8 cellular contexts compared by ENCODE assay signal in the genomic region with DNA sequence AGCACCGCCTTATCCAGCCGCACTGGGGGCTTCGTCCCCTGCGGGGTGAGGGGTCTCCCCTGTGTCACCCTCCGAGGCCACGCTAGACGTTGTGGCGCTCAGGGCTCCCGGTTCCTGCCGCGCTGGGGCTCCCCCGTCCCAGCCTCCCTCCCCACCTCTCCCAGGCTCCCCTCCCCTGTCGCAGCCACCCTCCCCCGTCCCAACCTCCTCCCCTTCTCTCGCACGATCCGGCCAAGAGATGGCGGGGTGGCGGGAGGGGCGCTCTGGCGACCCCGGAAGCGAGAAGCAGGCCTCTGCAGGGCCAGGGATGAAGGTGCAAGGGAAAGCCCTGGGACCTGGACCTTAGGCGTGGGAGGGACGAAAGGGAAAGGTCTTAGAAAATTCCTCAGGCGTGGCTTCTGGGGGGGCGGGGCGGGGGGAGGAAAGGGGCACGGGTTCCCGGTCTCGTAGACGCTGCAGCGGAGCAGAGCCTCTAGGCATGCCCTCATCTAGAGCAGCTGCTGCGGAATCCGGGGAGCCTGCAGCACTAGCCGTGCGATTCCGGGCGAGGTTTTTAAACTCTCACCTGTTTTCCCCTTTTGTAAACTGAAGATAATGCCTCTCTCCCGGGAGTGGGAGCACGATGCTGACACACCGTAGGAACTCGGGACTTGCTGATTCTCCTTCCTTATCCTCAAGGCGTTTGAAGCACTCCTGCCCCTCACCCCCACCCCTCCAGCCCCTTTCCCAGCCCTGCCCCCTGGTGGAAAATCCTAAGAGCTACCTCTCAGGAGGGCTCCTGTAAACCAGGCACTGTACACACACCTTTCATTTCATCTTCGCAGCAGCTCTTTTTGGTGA. TPM values are rescaled to one million over a fixed set of nuclear protein-coding genes. Genes with fewer than 3 reads are reported as not detected.
DNase-seq lines count a peak whose midpoint lies in the region; ATAC-seq, FAIRE-seq and TF ChIP-seq lines count a peak whose summit lies in the region.

No MANE protein-coding gene starts in this region.

- no peak for TF ChIP-seq POLR2A in GM12891 (IDR thresholded peaks at IDR 0.05; ENCODE audit: low read depth, low read length)

- WGBS in psoas muscle, 3 donors, result 3 to 4% (median 3%) methylated on average over 30 to 45 of the region's 45 CpGs

- H3K27ac ChIP-seq in psoas muscle, result peak overlapping the region; percentile 24

- H3K27ac Mint-ChIP-seq in glutamatergic neuron (ENCODE audit: unreplicated experiment), result no peak overlapping the region

- H3K36me3 Mint-ChIP-seq in glutamatergic neuron (ENCODE audit: unreplicated experiment), result no peaks in the 10 kb centered on the region

- peak overlapping the region; percentile 74 for H3K4me3 Mint-ChIP-seq in glutamatergic neuron (ENCODE audit: unreplicated experiment)

- H3K27me3 Mint-ChIP-seq in glutamatergic neuron (ENCODE audit: unreplicated experiment), result peaks cover 13% of the 10 kb centered on the region

- TF ChIP-seq CTCF in glutamatergic neuron (IDR thresholded peaks at IDR 0.05; ENCODE audit: partially characterized antibody, unreplicated experiment), result peak; percentile 52
- no peak for TF ChIP-seq CTCF in psoas muscle (IDR thresholded peaks at IDR 0.05)

- peak; percentile 43 for FAIRE-seq in GM12891 (lab: Jason Lieb, UNC)

- peaks cover 29% of the 10 kb centered on the region for H3K4me1 Mint-ChIP-seq in glutamatergic neuron (ENCODE audit: low read depth, unreplicated experiment)

- no peaks in the 10 kb centered on the region for H3K4me1 ChIP-seq in psoas muscle

- peak overlapping the region; percentile 59 for H3K4me3 ChIP-seq in psoas muscle

- no peaks in the 10 kb centered on the region for H3K9me3 ChIP-seq in psoas muscle

- peaks cover 0 to 36% (median 16%) of the 10 kb centered on the region in 3 donors for H3K27me3 ChIP-seq in psoas muscle (ENCODE audit: insufficient read depth in 3 of 3, low read length in 2 of 3)

- peak; percentile 57 for ATAC-seq in HG03066 (IDR thresholded peaks at IDR 0.05; ENCODE audit: low read depth, unreplicated experiment)
- peak in 3 of 4 donors; percentile 32 to 63 (median 46) for ATAC-seq in psoas muscle

- H3K9me3 Mint-ChIP-seq in glutamatergic neuron (ENCODE audit: unreplicated experiment), result peaks cover 2% of the 10 kb centered on the region

- DNase-seq in A172 (ENCODE audit: low spot score), result peak; percentile 45
- DNase-seq in GM12891 (ENCODE audit: insufficient read length, low spot score), result peak; percentile 58
- peak; percentile 83 for DNase-seq in NCI-H82 (lab: John Stamatoyannopoulos, UW)
- DNase-seq in activated gamma-delta T cell (lab: John Stamatoyannopoulos, UW), result peak; percentile 13
- DNase-seq in glutamatergic neuron, result no peak
- peak in 1 of 2 donors; percentile 27 for DNase-seq in psoas muscle
- DNase-seq in hippocampal formation (lab: John Stamatoyannopoulos, UW), result no peak

- intact Hi-C loops in psoas muscle (cut with DNase I), result no loop called here

- H3K36me3 ChIP-seq in psoas muscle (ENCODE audit: insufficient read depth in 1 of 2, low read depth in 1 of 2), result no peaks in the 10 kb centered on the region

TF ChIP-seq in GM12891, 5 proteins besides CTCF, POLR2A, EP300 and RAD21:
- no peak for TF ChIP-seq POLR2AphosphoS5 (IDR thresholded peaks at IDR 0.05; ENCODE audit: low read depth, low read length)
- TF ChIP-seq POU2F2 (IDR thresholded peaks at IDR 0.05; ENCODE audit: low read depth, low read length), result no peak
- no peak for TF ChIP-seq PAX5 (IDR thresholded peaks at IDR 0.05; ENCODE audit: insufficient read depth, low read length, severe bottlenecking)
- TF ChIP-seq SPI1 (IDR thresholded peaks at IDR 0.05; ENCODE audit: low read depth, low read length), result no peak
- no peak for TF ChIP-seq TAF1 (IDR thresholded peaks at IDR 0.05; ENCODE audit: low read depth, low read length)

RNA-seq across cellular contexts. Expression of gene KCNJ5, which starts 14.4 kb away (rescaled TPM):
- total RNA-seq in A172 (2014; rRNA removed; shearing (Covaris generic)), result 0.21 and 0.46 TPM in 2 replicates
- not detected for polyA plus RNA-seq in GM12891 (2012; ENCODE audit: low read depth, missing spikeins)
- total RNA-seq in glutamatergic neuron (ENCODE audit: unreplicated experiment) (0.34 TPM), psoas muscle (under 1 TPM; 0.24 to 0.46 (median 0.43) TPM)
- polyA plus RNA-seq in psoas muscle, result under 1 TPM; 0.01 to 0.06 (median 0.01) TPM

RNA-seq across cellular contexts. Expression of gene TP53AIP1, which starts 37.1 kb away (rescaled TPM):
- not detected in 2 replicates for total RNA-seq in A172 (2014; rRNA removed; shearing (Covaris generic))
- polyA plus RNA-seq in GM12891 (2012; ENCODE audit: low read depth, missing spikeins), result not detected
- total RNA-seq in glutamatergic neuron (ENCODE audit: unreplicated experiment) (0.34 TPM), psoas muscle (under 1 TPM in 1 of 4 donors, not detected in 3; 0.07 TPM)
- under 1 TPM in 2 of 3 donors, not detected in 1; 0.08 to 0.51 TPM for polyA plus RNA-seq in psoas muscle

RNA-seq across cellular contexts. Expression of gene KCNJ1, which starts 38.5 kb away (rescaled TPM):
- total RNA-seq in A172 (2014; rRNA removed; shearing (Covaris generic)), result not detected in 2 replicates
- polyA plus RNA-seq in GM12891 (2012; ENCODE audit: low read depth, missing spikeins), result not detected
- total RNA-seq in glutamatergic neuron (ENCODE audit: unreplicated experiment), result not detected
- total RNA-seq in psoas muscle, result not detected
- not detected for polyA plus RNA-seq in psoas muscle

Comparison
In these comparisons a context has a peak if more than half of its experiments do, and no peak if none do; other contexts are left out.
1. DNase-seq: peak in A172 (single experiment), GM12891 (single experiment), NCI-H82 (single experiment) and activated gamma-delta T cell (single experiment); none in glutamatergic neuron (single experiment) and hippocampal formation (0 of 2).